ENCODE assay signal across 1 cellular context in the genomic region with DNA sequence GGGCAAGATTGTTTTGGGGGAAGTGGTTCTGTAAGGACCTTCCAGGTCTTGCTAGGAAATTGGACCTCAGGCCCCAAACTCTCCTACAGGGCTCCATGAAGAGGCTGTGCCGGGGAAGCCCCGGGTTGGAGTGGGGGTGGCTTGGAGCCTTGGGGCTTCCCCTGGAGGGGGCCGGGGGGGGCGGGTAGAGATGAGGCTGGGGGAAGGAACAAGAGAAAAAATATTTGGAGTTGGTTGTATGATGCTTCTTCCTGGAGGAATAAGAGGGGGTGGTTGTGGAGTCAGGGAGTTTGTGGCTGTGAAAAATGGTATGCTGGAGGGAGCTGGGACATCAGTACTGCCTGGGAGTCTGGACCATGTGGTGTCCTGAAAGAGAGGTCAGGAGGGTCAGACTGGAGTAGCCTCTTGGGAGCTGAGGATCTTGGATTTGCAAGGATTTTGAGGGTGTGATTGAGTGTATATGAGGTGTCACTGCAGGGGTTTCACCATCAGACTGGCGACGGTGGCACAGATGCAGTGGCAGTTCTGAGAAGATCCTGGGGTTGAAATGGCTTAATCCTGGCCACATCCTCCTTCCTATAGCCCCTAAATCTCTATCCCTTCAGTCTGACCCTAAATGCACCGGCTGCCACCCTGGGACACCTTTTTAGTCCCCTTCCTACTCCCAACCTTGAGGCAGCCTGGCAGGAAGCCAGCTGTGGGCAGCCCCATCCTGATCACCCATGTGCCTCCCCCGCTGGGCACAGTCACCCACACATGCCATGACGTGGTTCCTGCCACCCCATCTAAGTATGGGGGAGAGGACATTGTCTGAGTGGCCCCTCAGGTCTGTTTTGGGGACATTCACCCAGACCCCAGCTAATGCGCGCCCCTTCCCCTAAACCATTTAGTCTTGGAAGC.
A peak's percentile ranks its signal among the peaks of the same experiment; 100 is the strongest.
TF ChIP-seq lines count a peak whose summit lies in the region.

No MANE protein-coding gene starts in this region.

TF ChIP-seq in GM12878, 131 proteins besides CTCF, POLR2A, EP300 and RAD21:
- TF ChIP-seq, protein P1, sequence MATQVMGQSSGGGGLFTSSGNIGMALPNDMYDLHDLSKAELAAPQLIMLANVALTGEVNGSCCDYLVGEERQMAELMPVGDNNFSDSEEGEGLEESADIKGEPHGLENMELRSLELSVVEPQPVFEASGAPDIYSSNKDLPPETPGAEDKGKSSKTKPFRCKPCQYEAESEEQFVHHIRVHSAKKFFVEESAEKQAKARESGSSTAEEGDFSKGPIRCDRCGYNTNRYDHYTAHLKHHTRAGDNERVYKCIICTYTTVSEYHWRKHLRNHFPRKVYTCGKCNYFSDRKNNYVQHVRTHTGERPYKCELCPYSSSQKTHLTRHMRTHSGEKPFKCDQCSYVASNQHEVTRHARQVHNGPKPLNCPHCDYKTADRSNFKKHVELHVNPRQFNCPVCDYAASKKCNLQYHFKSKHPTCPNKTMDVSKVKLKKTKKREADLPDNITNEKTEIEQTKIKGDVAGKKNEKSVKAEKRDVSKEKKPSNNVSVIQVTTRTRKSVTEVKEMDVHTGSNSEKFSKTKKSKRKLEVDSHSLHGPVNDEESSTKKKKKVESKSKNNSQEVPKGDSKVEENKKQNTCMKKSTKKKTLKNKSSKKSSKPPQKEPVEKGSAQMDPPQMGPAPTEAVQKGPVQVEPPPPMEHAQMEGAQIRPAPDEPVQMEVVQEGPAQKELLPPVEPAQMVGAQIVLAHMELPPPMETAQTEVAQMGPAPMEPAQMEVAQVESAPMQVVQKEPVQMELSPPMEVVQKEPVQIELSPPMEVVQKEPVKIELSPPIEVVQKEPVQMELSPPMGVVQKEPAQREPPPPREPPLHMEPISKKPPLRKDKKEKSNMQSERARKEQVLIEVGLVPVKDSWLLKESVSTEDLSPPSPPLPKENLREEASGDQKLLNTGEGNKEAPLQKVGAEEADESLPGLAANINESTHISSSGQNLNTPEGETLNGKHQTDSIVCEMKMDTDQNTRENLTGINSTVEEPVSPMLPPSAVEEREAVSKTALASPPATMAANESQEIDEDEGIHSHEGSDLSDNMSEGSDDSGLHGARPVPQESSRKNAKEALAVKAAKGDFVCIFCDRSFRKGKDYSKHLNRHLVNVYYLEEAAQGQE (IDR thresholded peaks at IDR 0.05; ENCODE audit: low read depth, low read length): no peak
- TF ChIP-seq, protein P2, sequence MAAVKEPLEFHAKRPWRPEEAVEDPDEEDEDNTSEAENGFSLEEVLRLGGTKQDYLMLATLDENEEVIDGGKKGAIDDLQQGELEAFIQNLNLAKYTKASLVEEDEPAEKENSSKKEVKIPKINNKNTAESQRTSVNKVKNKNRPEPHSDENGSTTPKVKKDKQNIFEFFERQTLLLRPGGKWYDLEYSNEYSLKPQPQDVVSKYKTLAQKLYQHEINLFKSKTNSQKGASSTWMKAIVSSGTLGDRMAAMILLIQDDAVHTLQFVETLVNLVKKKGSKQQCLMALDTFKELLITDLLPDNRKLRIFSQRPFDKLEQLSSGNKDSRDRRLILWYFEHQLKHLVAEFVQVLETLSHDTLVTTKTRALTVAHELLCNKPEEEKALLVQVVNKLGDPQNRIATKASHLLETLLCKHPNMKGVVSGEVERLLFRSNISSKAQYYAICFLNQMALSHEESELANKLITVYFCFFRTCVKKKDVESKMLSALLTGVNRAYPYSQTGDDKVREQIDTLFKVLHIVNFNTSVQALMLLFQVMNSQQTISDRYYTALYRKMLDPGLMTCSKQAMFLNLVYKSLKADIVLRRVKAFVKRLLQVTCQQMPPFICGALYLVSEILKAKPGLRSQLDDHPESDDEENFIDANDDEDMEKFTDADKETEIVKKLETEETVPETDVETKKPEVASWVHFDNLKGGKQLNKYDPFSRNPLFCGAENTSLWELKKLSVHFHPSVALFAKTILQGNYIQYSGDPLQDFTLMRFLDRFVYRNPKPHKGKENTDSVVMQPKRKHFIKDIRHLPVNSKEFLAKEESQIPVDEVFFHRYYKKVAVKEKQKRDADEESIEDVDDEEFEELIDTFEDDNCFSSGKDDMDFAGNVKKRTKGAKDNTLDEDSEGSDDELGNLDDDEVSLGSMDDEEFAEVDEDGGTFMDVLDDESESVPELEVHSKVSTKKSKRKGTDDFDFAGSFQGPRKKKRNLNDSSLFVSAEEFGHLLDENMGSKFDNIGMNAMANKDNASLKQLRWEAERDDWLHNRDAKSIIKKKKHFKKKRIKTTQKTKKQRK (IDR thresholded peaks at IDR 0.05; ENCODE audit: low read depth, low read length): no peak
- TF ChIP-seq NBN (IDR thresholded peaks at IDR 0.05): 0 out of 2 replicates have a peak, but pooled peaks have one; percentile 25
- peak; percentile 36; the same call in 1 of the 2 replicates for TF ChIP-seq NR2F1 (conservative IDR thresholded peaks at IDR 0.05)
- TF ChIP-seq EGR1 (IDR thresholded peaks at IDR 0.05; ENCODE audit: borderline replicate concordance in 1 of 2, low read depth in 2 of 2, low read length in 2 of 2): peak in 1 of 2 experiments; percentile 31; a peak in 1 of 3 replicates
- TF ChIP-seq HDGF (IDR thresholded peaks at IDR 0.05): peak; percentile 52; the same call in 1 of the 2 replicates
- TF ChIP-seq EED (IDR thresholded peaks at IDR 0.05; ENCODE audit: low read depth): peak; percentile 27
